Comparison of ENCODE assay signal across 15 cellular contexts in genomic region chr4:28357985-28358384, GRCh38.
A peak's percentile ranks its signal among the peaks of the same experiment; 100 is the strongest.
DNase-seq lines count a peak whose midpoint lies in the region; ATAC-seq, FAIRE-seq and TF ChIP-seq lines count a peak whose summit lies in the region.
"Had no signal": no experiment of that assay in that cellular context is flagged by ENCODE, and none has a peak within 500 bp of the region (broad histone marks: within the 10 kb centered on the region; RNA-seq: fewer than 3 reads in every experiment).

No MANE protein-coding gene starts in this region.

- H3K27me3 ChIP-seq in dorsolateral prefrontal cortex (no peaks in the 10 kb centered on the region), pancreas (no peaks in the 10 kb centered on the region), thyroid gland (no peaks in the 10 kb centered on the region)
- H3K27me3 ChIP-seq: body of pancreas, tibial nerve had no signal

- TF ChIP-seq CTCF in dorsolateral prefrontal cortex (IDR thresholded peaks at IDR 0.05 in 54 of 56, conservative IDR thresholded peaks at IDR 0.05 in 2 of 56; ENCODE audit: low read depth in 1 of 56, partially characterized antibody in 56 of 56), result peak in 33 of 56 donors; percentile 8 to 59 (median 34)
- no peak for TF ChIP-seq CTCF in pancreas (IDR thresholded peaks at IDR 0.05)
- no peak for TF ChIP-seq CTCF in thyroid gland (IDR thresholded peaks at IDR 0.05)

- H3K36me3 Mint-ChIP-seq in activated T-cell treated with anti-CD3 and anti-CD28 coated beads, Interleukin-2, amount 50 U/mL, for 24 hours (ENCODE audit: low read depth), result no peaks in the 10 kb centered on the region
- H3K36me3 Mint-ChIP-seq: activated CD8-positive, alpha-beta memory T cell treated with anti-CD3 and anti-CD28 coated beads, Interleukin-2, amount 10 ng/mL, durations not matched to agents 7 days and 5 days; naive B cell had no signal

- DNase-seq in Ammon's horn (ENCODE audit: low spot score) (peak; percentile 62), LHCN-M2 (ENCODE audit: low read depth) (peak; percentile 49), dorsolateral prefrontal cortex (peak in 6 of 10 donors; percentile 6 to 44 (median 26)), midbrain (lab: John Stamatoyannopoulos, UW) (peak; percentile 23), pancreas (no peak), thyroid gland (no peak)
- DNase-seq in activated T-cell treated with anti-CD3 and anti-CD28 coated beads, Interleukin-2, amount 50 U/mL, for 24 hours, result no peak
- DNase-seq: activated CD8-positive, alpha-beta memory T cell treated with anti-CD3 and anti-CD28 coated beads, Interleukin-2, amount 10 ng/mL, durations not matched to agents 7 days and 5 days; body of pancreas; DMS153; naive B cell; stimulated activated CD4-positive, alpha-beta T cell treated with anti-CD3 and anti-CD28 coated beads, Interleukin-4, amount 100 ng/mL, for 4 hours; T-helper 1 cell had no signal

- intact Hi-C loops in dorsolateral prefrontal cortex (cut with DNase I) (no loop called here), pancreas (cut with DNase I) (no loop called here), thyroid gland (cut with DNase I) (no loop called here)

- 53 to 59% methylated on average over 4 of the region's 4 CpGs for WGBS in pancreas, 2 donors
- WGBS in thyroid gland, 2 donors, result 68 to 74% methylated on average over 4 of the region's 4 CpGs

- no peaks in the 10 kb centered on the region for H3K4me1 Mint-ChIP-seq in activated T-cell treated with anti-CD3 and anti-CD28 coated beads, Interleukin-2, amount 50 U/mL, for 24 hours (ENCODE audit: low read depth)
- H3K4me1 Mint-ChIP-seq: activated CD8-positive, alpha-beta memory T cell treated with anti-CD3 and anti-CD28 coated beads, Interleukin-2, amount 10 ng/mL, durations not matched to agents 7 days and 5 days; naive B cell had no signal

- no peak for FAIRE-seq in pancreas (lab: Jason Lieb, UNC)

- H3K27ac ChIP-seq in dorsolateral prefrontal cortex (no peak overlapping the region), pancreas (no peak overlapping the region), thyroid gland (no peak overlapping the region)
- H3K27ac ChIP-seq: body of pancreas, tibial nerve had no signal

- H3K36me3 ChIP-seq in pancreas (no peaks in the 10 kb centered on the region), thyroid gland (no peaks in the 10 kb centered on the region)
- H3K36me3 ChIP-seq: tibial nerve had no signal

- no peak overlapping the region for H3K27ac Mint-ChIP-seq in activated T-cell treated with anti-CD3 and anti-CD28 coated beads, Interleukin-2, amount 50 U/mL, for 24 hours
- H3K27ac Mint-ChIP-seq: activated CD8-positive, alpha-beta memory T cell treated with anti-CD3 and anti-CD28 coated beads, Interleukin-2, amount 10 ng/mL, durations not matched to agents 7 days and 5 days; naive B cell had no signal

- H3K4me3 Mint-ChIP-seq in activated T-cell treated with anti-CD3 and anti-CD28 coated beads, Interleukin-2, amount 50 U/mL, for 24 hours, result no peak overlapping the region
- H3K4me3 Mint-ChIP-seq: activated CD8-positive, alpha-beta memory T cell treated with anti-CD3 and anti-CD28 coated beads, Interleukin-2, amount 10 ng/mL, durations not matched to agents 7 days and 5 days; naive B cell had no signal

- H3K4me3 ChIP-seq in dorsolateral prefrontal cortex (no peak overlapping the region), pancreas (no peak overlapping the region), thyroid gland (replicated peaks in 1 of 3) (no peak overlapping the region)
- H3K4me3 ChIP-seq: body of pancreas, tibial nerve had no signal

- H3K9me3 Mint-ChIP-seq in activated T-cell treated with anti-CD3 and anti-CD28 coated beads, Interleukin-2, amount 50 U/mL, for 24 hours, result peaks cover 2% of the 10 kb centered on the region

- no peaks in the 10 kb centered on the region for H3K4me1 ChIP-seq in pancreas
- H3K4me1 ChIP-seq in thyroid gland, result no peaks in the 10 kb centered on the region
- H3K4me1 ChIP-seq: body of pancreas, tibial nerve had no signal

- H3K27me3 Mint-ChIP-seq in activated T-cell treated with anti-CD3 and anti-CD28 coated beads, Interleukin-2, amount 50 U/mL, for 24 hours, result no peaks in the 10 kb centered on the region
- H3K27me3 Mint-ChIP-seq: activated CD8-positive, alpha-beta memory T cell treated with anti-CD3 and anti-CD28 coated beads, Interleukin-2, amount 10 ng/mL, durations not matched to agents 7 days and 5 days; naive B cell had no signal

- H3K9me3 ChIP-seq in pancreas, result no peaks in the 10 kb centered on the region
- no peaks in the 10 kb centered on the region for H3K9me3 ChIP-seq in thyroid gland
- H3K9me3 ChIP-seq: body of pancreas, tibial nerve had no signal

- no peak for ATAC-seq in pancreas
- no peak for ATAC-seq in GM18868 (IDR thresholded peaks at IDR 0.05; ENCODE audit: unreplicated experiment)
- ATAC-seq: activated CD8-positive, alpha-beta memory T cell treated with anti-CD3 and anti-CD28 coated beads, Interleukin-2, amount 10 ng/mL, durations not matched to agents 7 days and 5 days; body of pancreas had no signal

- TF ChIP-seq POLR2A in thyroid gland (IDR thresholded peaks at IDR 0.05), result no peak

Comparison
In these comparisons a context has a peak if more than half of its experiments do, and no peak if none do; other contexts are left out.
1. DNase-seq: peak in Ammon's horn (single experiment), LHCN-M2 (single experiment), dorsolateral prefrontal cortex (6 of 10) and midbrain (single experiment); none in pancreas (0 of 6), thyroid gland (0 of 2) and activated T-cell treated with anti-CD3 and anti-CD28 coated beads, Interleukin-2, amount 50 U/mL, for 24 hours (single experiment).
2. CTCF ChIP-seq: peak in dorsolateral prefrontal cortex (33 of 56); none in pancreas (0 of 4) and thyroid gland (0 of 6).